Comparison of ENCODE assay signal across 19 cellular contexts in the genomic region with DNA sequence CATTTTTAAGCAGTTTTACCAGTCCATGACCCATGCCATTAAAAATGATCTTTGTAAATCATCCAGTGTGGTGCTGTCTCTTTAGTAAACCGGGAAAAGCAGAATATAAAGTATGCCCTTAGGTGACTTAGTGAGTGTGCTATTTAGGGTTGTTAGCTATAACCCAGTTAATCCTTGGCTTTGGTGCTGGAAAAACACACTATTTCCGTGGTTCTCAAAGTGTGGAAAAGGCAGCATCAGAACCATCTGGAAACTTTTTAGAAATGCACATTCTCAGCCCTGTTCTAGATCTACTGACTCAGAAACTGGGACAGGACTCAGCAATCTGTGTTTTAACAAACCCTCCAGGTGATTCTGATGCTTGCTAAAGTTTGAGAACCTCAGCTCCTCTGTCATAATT.
"Had no signal": no experiment of that assay in that cellular context is flagged by ENCODE, and none has a peak within 500 bp of the region (broad histone marks: within the 10 kb centered on the region; RNA-seq: fewer than 3 reads in every experiment).

No MANE protein-coding gene starts in this region.

- H3K27ac ChIP-seq: ascending aorta, colonic mucosa, dorsolateral prefrontal cortex, neural progenitor cell had no signal

- ATAC-seq: activated CD8-positive, alpha-beta T cell treated with anti-CD3 and anti-CD28 coated beads, Interleukin-2, amount 10 ng/mL, durations not matched to agents 7 days and 5 days; effector memory CD8-positive, alpha-beta T cell; esophagus mucosa; naive thymus-derived CD8-positive, alpha-beta T cell; sciatic nerve; T-cell had no signal

- DNase-seq: activated CD4-positive, alpha-beta T cell treated with anti-CD3 and anti-CD28 coated beads for 1 hour; activated CD4-positive, alpha-beta T cell treated with anti-CD3 and anti-CD28 coated beads, Interleukin-2, amount 50 U/mL, for 1 hour; activated CD8-positive, alpha-beta T cell treated with anti-CD3 and anti-CD28 coated beads, Interleukin-2, amount 10 ng/mL, durations not matched to agents 7 days and 5 days; activated gamma-delta T cell treated with Interleukin-2 at 50 U/mL for 16 hours; colonic mucosa; dorsolateral prefrontal cortex; effector memory CD8-positive, alpha-beta T cell; kidney; naive thymus-derived CD8-positive, alpha-beta T cell; posterior cingulate gyrus; small intestine; stimulated activated CD4-positive, alpha-beta T cell treated with anti-CD3 and anti-CD28 coated beads, Interleukin-4, amount 100 ng/mL, for 1 hour; stimulated activated naive CD4-positive, alpha-beta T cell treated with Interleukin-2 at 50 U/mL for 16 hours; T-cell; tibial artery had no signal

- H3K36me3 ChIP-seq: ascending aorta, colonic mucosa, neural progenitor cell, tibial artery had no signal

- H3K9me3 ChIP-seq: ascending aorta, colonic mucosa, tibial artery had no signal

- H3K4me3 ChIP-seq: ascending aorta, colonic mucosa, dorsolateral prefrontal cortex, neural progenitor cell, tibial artery had no signal

- H3K4me1 ChIP-seq: colonic mucosa had no signal

- H3K27me3 ChIP-seq: ascending aorta, colonic mucosa, dorsolateral prefrontal cortex, neural progenitor cell, tibial artery had no signal
